8 cellular contexts compared by ENCODE assay signal in the genomic region with DNA sequence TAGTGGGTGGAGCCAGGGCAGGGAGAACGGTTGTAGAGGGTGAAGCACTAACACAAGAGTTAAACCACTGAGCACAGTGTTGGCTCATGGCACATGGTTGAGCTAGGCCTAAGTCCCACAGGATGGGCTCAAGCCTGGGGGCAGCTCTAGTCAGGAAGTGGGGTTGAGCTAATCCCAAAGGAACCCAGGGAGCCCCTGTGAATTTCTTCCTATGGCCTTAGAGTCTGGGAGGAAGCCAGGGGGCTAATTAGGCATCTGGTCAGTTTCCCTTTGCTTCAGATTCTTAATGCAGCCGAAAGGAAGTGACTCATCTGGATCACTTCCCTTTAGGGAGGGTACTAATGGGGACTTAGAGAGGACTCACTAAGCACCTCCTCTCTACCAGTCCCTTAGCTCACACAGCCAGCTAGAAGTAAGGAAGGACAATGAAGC.
A peak's percentile ranks its signal among the peaks of the same experiment; 100 is the strongest.
DNase-seq lines count a peak whose midpoint lies in the region; ATAC-seq and TF ChIP-seq lines count a peak whose summit lies in the region.

No MANE protein-coding gene starts in this region.

- H3K79me2 ChIP-seq in OCI-LY3 (ENCODE audit: low read length), result no peaks in the 10 kb centered on the region

- ATAC-seq in GM18861 (IDR thresholded peaks at IDR 0.05; ENCODE audit: unreplicated experiment), result peak; percentile 88
- ATAC-seq in HG02943 (IDR thresholded peaks at IDR 0.05; ENCODE audit: low read depth, unreplicated experiment), result peak; percentile 86

- H3K27me3 ChIP-seq in OCI-LY3 (ENCODE audit: low read depth, low read length) (peaks cover 4% of the 10 kb centered on the region; the same call in 1 of the 2 replicates), neutrophil (no peaks in the 10 kb centered on the region)

- no peaks in the 10 kb centered on the region for H4K20me1 ChIP-seq in OCI-LY3 (ENCODE audit: insufficient read depth, low read length)

- H3K27ac ChIP-seq in OCI-LY3 (ENCODE audit: low read length) (peak overlapping the region; percentile 54), neutrophil (peak overlapping the region; percentile 77), coronary artery (peak overlapping the region in 1 of 2 donors; percentile 77)

- peak overlapping the region; percentile 48; the same call in 1 of the 2 replicates for H3K9ac ChIP-seq in OCI-LY3 (ENCODE audit: low read length)

- no peak for TF ChIP-seq CTCF in AG10803 (conservative IDR thresholded peaks at IDR 0.05; ENCODE audit: low read length)
- TF ChIP-seq CTCF in OCI-LY3 (IDR thresholded peaks at IDR 0.05; ENCODE audit: low read depth, low read length), result no peak
- TF ChIP-seq CTCF in neutrophil (IDR thresholded peaks at IDR 0.05), result peak; percentile 13
- no peak for TF ChIP-seq CTCF in coronary artery (IDR thresholded peaks at IDR 0.05)

- H3K4me1 ChIP-seq in OCI-LY3 (ENCODE audit: low read length) (peaks cover 41% of the 10 kb centered on the region), neutrophil (ENCODE audit: control insufficient read depth in 1 of 2, insufficient read depth in 1 of 2, low read depth in 1 of 2, low read length in 1 of 2) (peaks cover 27 to 44% of the 10 kb centered on the region in 2 experiments)

- H2AFZ ChIP-seq in OCI-LY3 (ENCODE audit: low read depth, low read length), result no peak overlapping the region

- H3K4me3 ChIP-seq in AG10803 (ENCODE audit: low read length), result no peak overlapping the region
- H3K4me3 ChIP-seq in OCI-LY3 (ENCODE audit: low read length), result peak overlapping the region; percentile 50
- H3K4me3 ChIP-seq in neutrophil (ENCODE audit: low read depth in 1 of 2, low read length in 1 of 2), result peak overlapping the region; percentile 26 to 38
- H3K4me3 ChIP-seq in coronary artery, result no peak overlapping the region

- DNase-seq in AG10803 (ENCODE audit: low read depth), result peak; percentile 94
- peak; percentile 70 for DNase-seq in epidermal melanocyte (ENCODE audit: insufficient read length, low spot score)
- no peak for DNase-seq in coronary artery (ENCODE audit: low spot score)
- no peak for DNase-seq in NCI-H2227 treated with DMSO at 0.1 percent for 48 hours (lab: John Stamatoyannopoulos, UW)

- H3K36me3 ChIP-seq in OCI-LY3 (replicated peaks; ENCODE audit: low read depth, low read length) (no peaks in the 10 kb centered on the region), neutrophil (no peaks in the 10 kb centered on the region)

- H3K4me2 ChIP-seq in OCI-LY3 (ENCODE audit: low read length), result peak overlapping the region; percentile 83

- H3K9me3 ChIP-seq in OCI-LY3 (ENCODE audit: insufficient read depth, low read length) (no peaks in the 10 kb centered on the region), neutrophil (no peaks in the 10 kb centered on the region)

Comparison
In these comparisons a context has a peak if more than half of its experiments do, and no peak if none do; other contexts are left out.
1. DNase-seq: peak in AG10803 (single experiment) and epidermal melanocyte (single experiment); none in coronary artery (single experiment) and NCI-H2227 treated with DMSO at 0.1 percent for 48 hours (single experiment).
2. H3K4me3 ChIP-seq: peak in OCI-LY3 (single experiment) and neutrophil (2 of 2); none in AG10803 (single experiment) and coronary artery (single experiment).